ENCODE assay signal across 8 cellular contexts in genomic region chr3:8110966-8111798, GRCh38.
DNase-seq lines count a peak whose midpoint lies in the region; ATAC-seq, FAIRE-seq and TF ChIP-seq lines count a peak whose summit lies in the region.

No MANE protein-coding gene starts in this region.

- peak; percentile 82 for ATAC-seq in CD4-positive, alpha-beta T cell (ENCODE audit: poor library complexity)
- ATAC-seq in HG03280 (IDR thresholded peaks at IDR 0.05; ENCODE audit: unreplicated experiment) = peak; percentile 99
- ATAC-seq in stimulated activated effector memory CD8-positive, alpha-beta T cell treated with anti-CD3 and anti-CD28 coated beads, Interleukin-12 subunit alpha, Interleukin-12 subunit beta, amount 100 ng/mL, for 72 hours = peak; percentile 75

- DNase-seq in CD4-positive, alpha-beta T cell = peak; percentile 19 to 55 (median 29)
- peak; percentile 3 for DNase-seq in GM19240 (ENCODE audit: insufficient read length, low spot score)
- DNase-seq in NCI-H748 (lab: John Stamatoyannopoulos, UW; ENCODE audit: unreplicated experiment) = peak; percentile 63
- DNase-seq in activated CD8-positive, alpha-beta memory T cell treated with anti-CD3 and anti-CD28 coated beads for 4 hours (ENCODE audit: low read depth in 2 of 2) = peak; percentile 12 to 43
- peak; percentile 91 for DNase-seq in endothelial cell of umbilical vein (ENCODE audit: low read depth, low spot score)
- peak in 1 of 2 donors; percentile 55 for DNase-seq in stimulated activated effector memory CD8-positive, alpha-beta T cell treated with anti-CD3 and anti-CD28 coated beads, Interleukin-12 subunit alpha, Interleukin-12 subunit beta, amount 100 ng/mL, for 72 hours (ENCODE audit: low spot score in 2 of 2)

- H3K27ac ChIP-seq in CD4-positive, alpha-beta T cell (ENCODE audit: low read depth, low read length) = no peak overlapping the region
- H3K27ac ChIP-seq in endothelial cell of umbilical vein (ENCODE audit: insufficient read depth, low read depth, low read length) = peak overlapping the region; percentile 37
- H3K27ac ChIP-seq in muscle layer of colon (ENCODE audit: low read depth, low read length) = no peak overlapping the region

- peak overlapping the region; percentile 62 for H3K4me2 ChIP-seq in endothelial cell of umbilical vein (ENCODE audit: insufficient read depth, low read length)

- H3K36me3 Mint-ChIP-seq in CD4-positive, alpha-beta T cell (ENCODE audit: low read depth) = no peaks in the 10 kb centered on the region
- H3K36me3 Mint-ChIP-seq in stimulated activated effector memory CD8-positive, alpha-beta T cell treated with anti-CD3 and anti-CD28 coated beads, Interleukin-12 subunit alpha, Interleukin-12 subunit beta, amount 100 ng/mL, for 72 hours = no peaks in the 10 kb centered on the region

- no peaks in the 10 kb centered on the region for H3K9me3 Mint-ChIP-seq in CD4-positive, alpha-beta T cell
- no peaks in the 10 kb centered on the region for H3K9me3 Mint-ChIP-seq in stimulated activated effector memory CD8-positive, alpha-beta T cell treated with anti-CD3 and anti-CD28 coated beads, Interleukin-12 subunit alpha, Interleukin-12 subunit beta, amount 100 ng/mL, for 72 hours

- intact Hi-C loops in CD4-positive, alpha-beta T cell (cut with DNase I, micrococcal nuclease) = loop anchor here (1.0 to 2.0 kb wide), 2 partner anchors 311 to 312 kb away; no protein-coding TSS in a partner anchor
- intact Hi-C loops in endothelial cell of umbilical vein (cut with micrococcal nuclease) = loop anchor here (1.0 to 5.0 kb wide), 14 partner anchors 234 to 1320 kb away; no protein-coding TSS in a partner anchor

- no peaks in the 10 kb centered on the region for H3K36me3 ChIP-seq in endothelial cell of umbilical vein (ENCODE audit: control insufficient read depth in 2 of 2, extremely low read depth in 1 of 2, insufficient read depth in 2 of 2, low read length in 2 of 2)
- no peaks in the 10 kb centered on the region for H3K36me3 ChIP-seq in muscle layer of colon (ENCODE audit: insufficient read depth, low read length)

- H3K9ac ChIP-seq in endothelial cell of umbilical vein (replicated peaks; ENCODE audit: extremely low read depth, insufficient read depth, low read length) = peak overlapping the region; percentile 35
- no peak overlapping the region for H3K9ac ChIP-seq in muscle layer of colon (ENCODE audit: low read length)

- no TSS peak for BruUV-seq in endothelial cell of umbilical vein (replicated peaks; lab: Mats Ljungman, UMichigan)

- peak; percentile 73 for TF ChIP-seq CTCF in CD4-positive, alpha-beta T cell (IDR thresholded peaks at IDR 0.05)
- peak; percentile 67 to 82 for TF ChIP-seq CTCF in endothelial cell of umbilical vein (IDR thresholded peaks at IDR 0.05; ENCODE audit: extremely low read depth in 1 of 2, insufficient read depth in 1 of 2, low read depth in 1 of 2, low read length in 2 of 2)

- H3K9me1 ChIP-seq in endothelial cell of umbilical vein (replicated peaks; ENCODE audit: control insufficient read depth, extremely low read depth, insufficient read depth, low read length) = no peaks in the 10 kb centered on the region

- CTCF ChIA-PET in CD4-positive, alpha-beta T cell (lab: Charles Lee) = interaction anchor here (1.0 to 1.4 kb wide), 4 partner anchors 9 to 311 kb away, joined by 3 to 7 read pairs (median 4); no protein-coding TSS in a partner anchor
- CTCF ChIA-PET in endothelial cell of umbilical vein (lab: Charles Lee) = interaction anchor here (0.6 to 4.3 kb wide), 37 partner anchors 9 to 1661 kb away, joined by 3 to 54 read pairs (median 4); no protein-coding TSS in a partner anchor

- peaks cover 11% of the 10 kb centered on the region for H3K27me3 Mint-ChIP-seq in CD4-positive, alpha-beta T cell

- no peaks in the 10 kb centered on the region for H3K79me2 ChIP-seq in endothelial cell of umbilical vein (ENCODE audit: control insufficient read depth, insufficient read depth, low read length)

- H3K4me1 ChIP-seq in endothelial cell of umbilical vein (ENCODE audit: control insufficient read depth, extremely low read depth, insufficient read depth, low read length) (peaks cover 6% of the 10 kb centered on the region), muscle layer of colon (ENCODE audit: insufficient read depth, low read length) (peaks cover 6% of the 10 kb centered on the region)

- peak overlapping the region; percentile 82 for H2AFZ ChIP-seq in endothelial cell of umbilical vein (ENCODE audit: low read depth, low read length)

- no peaks in the 10 kb centered on the region for H3K27me3 ChIP-seq in CD4-positive, alpha-beta T cell (ENCODE audit: control insufficient read depth, insufficient read depth, low read length)
- H3K27me3 ChIP-seq in endothelial cell of umbilical vein (ENCODE audit: control insufficient read depth in 2 of 2, insufficient read depth in 2 of 2, low read length in 2 of 2) = no peaks in the 10 kb centered on the region
- no peaks in the 10 kb centered on the region for H3K27me3 ChIP-seq in muscle layer of colon (ENCODE audit: control insufficient read depth in 1 of 2, insufficient read depth in 2 of 2, low read length in 2 of 2)

- dilution Hi-C loops in endothelial cell of umbilical vein (cut with MboI; ENCODE audit: extremely low pct_ligation_motif_present, low sequenced_read_pairs) = no loop called here

- peaks cover 7% of the 10 kb centered on the region for H3K4me1 Mint-ChIP-seq in CD4-positive, alpha-beta T cell (ENCODE audit: low read depth)
- no peaks in the 10 kb centered on the region for H3K4me1 Mint-ChIP-seq in stimulated activated effector memory CD8-positive, alpha-beta T cell treated with anti-CD3 and anti-CD28 coated beads, Interleukin-12 subunit alpha, Interleukin-12 subunit beta, amount 100 ng/mL, for 72 hours

- H3K4me3 ChIP-seq in endothelial cell of umbilical vein (replicated peaks in 1 of 3; ENCODE audit: insufficient read depth in 1 of 3, low read depth in 1 of 3, low read length in 3 of 3) (peak overlapping the region in 2 of 3 experiments; percentile 31 to 43), muscle layer of colon (ENCODE audit: low read depth in 1 of 2, low read length in 2 of 2) (peak overlapping the region; percentile 2 to 29)

- H3K27ac Mint-ChIP-seq in CD4-positive, alpha-beta T cell = no peak overlapping the region
- no peak overlapping the region for H3K27ac Mint-ChIP-seq in stimulated activated effector memory CD8-positive, alpha-beta T cell treated with anti-CD3 and anti-CD28 coated beads, Interleukin-12 subunit alpha, Interleukin-12 subunit beta, amount 100 ng/mL, for 72 hours

- H3K4me3 Mint-ChIP-seq in CD4-positive, alpha-beta T cell = peak overlapping the region; percentile 13
- H3K4me3 Mint-ChIP-seq in stimulated activated effector memory CD8-positive, alpha-beta T cell treated with anti-CD3 and anti-CD28 coated beads, Interleukin-12 subunit alpha, Interleukin-12 subunit beta, amount 100 ng/mL, for 72 hours = no peak overlapping the region

- no peaks in the 10 kb centered on the region for H4K20me1 ChIP-seq in endothelial cell of umbilical vein (replicated peaks; ENCODE audit: control insufficient read depth, extremely low read depth, insufficient read depth, low read length)

- FAIRE-seq in endothelial cell of umbilical vein (lab: Jason Lieb, UNC) = peak; percentile 95

- no peaks in the 10 kb centered on the region for H3K9me3 ChIP-seq in CD4-positive, alpha-beta T cell (ENCODE audit: control insufficient read depth, low read length)
- no peaks in the 10 kb centered on the region for H3K9me3 ChIP-seq in endothelial cell of umbilical vein (replicated peaks; ENCODE audit: control insufficient read depth, insufficient read depth, low read length)
- no peaks in the 10 kb centered on the region for H3K9me3 ChIP-seq in muscle layer of colon (ENCODE audit: low read length)

- TF ChIP-seq POLR2A in endothelial cell of umbilical vein (IDR thresholded peaks at IDR 0.05; ENCODE audit: low read depth, low read length) = no peak

- POLR2A ChIA-PET in CD4-positive, alpha-beta T cell (lab: Charles Lee) = interaction anchor here (1.2 kb wide), 1 partner anchor 311 kb away, joined by 5 read pairs; no protein-coding TSS in a partner anchor
- POLR2A ChIA-PET in endothelial cell of umbilical vein (lab: Charles Lee) = no interaction called here

TF ChIP-seq in endothelial cell of umbilical vein, 7 proteins besides CTCF, POLR2A, EP300 and RAD21:
- TF ChIP-seq EZH2 (IDR thresholded peaks at IDR 0.05; ENCODE audit: borderline replicate concordance, low read depth, low read length, severe bottlenecking) (no peak), POLR2AphosphoS5 (IDR thresholded peaks at IDR 0.05; ENCODE audit: insufficient read depth, low read depth, low read length) (no peak), GATA2 (IDR thresholded peaks at IDR 0.05; ENCODE audit: insufficient read depth, insufficient read length, low read depth, low read length) (peak; percentile 52), JUN (IDR thresholded peaks at IDR 0.05; ENCODE audit: borderline replicate concordance, insufficient read depth, insufficient read length, low read depth) (peak; percentile 12)
